Comparison of ENCODE assay signal across 26 cellular contexts in genomic region chr2:27866237-27866636, GRCh38.
"Had no signal": no experiment of that assay in that cellular context is flagged by ENCODE, and none has a peak within 500 bp of the region (broad histone marks: within the 10 kb centered on the region; RNA-seq: fewer than 3 reads in every experiment).

No MANE protein-coding gene starts in this region.

- H3K4me1 ChIP-seq: left ventricle myocardium inferior, prostate gland, stomach, testis, thyroid gland, transverse colon, vagina had no signal

- DNase-seq: islet precursor cell; left ventricle myocardium inferior; mesendoderm; naive B cell; natural killer cell; pancreas; posterior cingulate gyrus; retina; right cardiac atrium; stimulated activated CD4-positive, alpha-beta T cell treated with anti-CD3 and anti-CD28 coated beads, Interleukin-12 subunit alpha, Interleukin-12 subunit beta, amount 100 ng/mL, for 4 hours; stimulated activated CD4-positive, alpha-beta T cell treated with anti-CD3 and anti-CD28 coated beads, Interleukin-15, amount 100 ng/mL, for 24 hours; stimulated activated CD4-positive, alpha-beta T cell treated with anti-CD3 and anti-CD28 coated beads, Interleukin-2, amount 100 ng/mL, for 24 hours; stimulated activated CD4-positive, alpha-beta T cell treated with anti-CD3 and anti-CD28 coated beads, Interleukin-4, amount 100 ng/mL, for 1 hour; stimulated activated naive B cell treated with anti-CD40 and anti-IgM and Interleukin-4, amounts not matched to agents 10 μg/mL and 1 μg/mL and 100 μg/mL, for 72 hours; stimulated activated naive CD8-positive, alpha-beta T cell treated with anti-CD3 and anti-CD28 coated beads, Interleukin-15, Interleukin-2, amounts not matched to agents 100 U/mL and 50 U/mL, for 24 hours; stomach; testis; thyroid gland; transverse colon; upper lobe of left lung had no signal

- H3K27me3 ChIP-seq: pancreas, stomach, testis, thyroid gland, transverse colon, upper lobe of left lung, vagina had no signal

- FAIRE-seq: pancreas had no signal

- H3K27ac Mint-ChIP-seq: mesothelial cell of epicardium; natural killer cell; stimulated activated naive B cell treated with anti-CD40 and anti-IgM and Interleukin-4, amounts not matched to agents 10 μg/mL and 1 μg/mL and 100 μg/mL, for 72 hours had no signal

- ATAC-seq: natural killer cell; pancreas; right cardiac atrium; sciatic nerve; stimulated activated naive B cell treated with anti-CD40 and anti-IgM and Interleukin-4, amounts not matched to agents 10 μg/mL and 1 μg/mL and 100 μg/mL, for 72 hours; stimulated activated naive CD8-positive, alpha-beta T cell treated with anti-CD3 and anti-CD28 coated beads, Interleukin-15, Interleukin-2, amounts not matched to agents 100 U/mL and 50 U/mL, for 24 hours had no signal

- H3K27me3 Mint-ChIP-seq: stimulated activated naive B cell treated with anti-CD40 and anti-IgM and Interleukin-4, amounts not matched to agents 10 μg/mL and 1 μg/mL and 100 μg/mL, for 72 hours had no signal

- H3K4me1 Mint-ChIP-seq: naive B cell; natural killer cell; stimulated activated naive B cell treated with anti-CD40 and anti-IgM and Interleukin-4, amounts not matched to agents 10 μg/mL and 1 μg/mL and 100 μg/mL, for 72 hours had no signal

- H3K9me3 Mint-ChIP-seq: mesothelial cell of epicardium; naive B cell; natural killer cell; stimulated activated naive B cell treated with anti-CD40 and anti-IgM and Interleukin-4, amounts not matched to agents 10 μg/mL and 1 μg/mL and 100 μg/mL, for 72 hours had no signal

- H3K9me3 ChIP-seq: left ventricle myocardium inferior, pancreas, prostate gland, stomach, testis, thyroid gland, transverse colon, upper lobe of left lung, vagina had no signal

- H3K27ac ChIP-seq: left ventricle myocardium inferior, pancreas, prostate gland, skin epidermis, stomach, testis, thyroid gland, transverse colon, upper lobe of left lung, vagina had no signal

- H3K4me3 Mint-ChIP-seq: mesothelial cell of epicardium; naive B cell; natural killer cell; stimulated activated naive B cell treated with anti-CD40 and anti-IgM and Interleukin-4, amounts not matched to agents 10 μg/mL and 1 μg/mL and 100 μg/mL, for 72 hours had no signal

- H3K36me3 ChIP-seq: left ventricle myocardium inferior, pancreas, prostate gland, stomach, thyroid gland, transverse colon, upper lobe of left lung, vagina had no signal

- H3K4me3 ChIP-seq: left ventricle myocardium inferior, lung, pancreas, prostate gland, skin epidermis, stomach, testis, thyroid gland, transverse colon, upper lobe of left lung, vagina had no signal

- H3K36me3 Mint-ChIP-seq: mesothelial cell of epicardium; naive B cell; natural killer cell; stimulated activated naive B cell treated with anti-CD40 and anti-IgM and Interleukin-4, amounts not matched to agents 10 μg/mL and 1 μg/mL and 100 μg/mL, for 72 hours had no signal
